In the genomic region with DNA sequence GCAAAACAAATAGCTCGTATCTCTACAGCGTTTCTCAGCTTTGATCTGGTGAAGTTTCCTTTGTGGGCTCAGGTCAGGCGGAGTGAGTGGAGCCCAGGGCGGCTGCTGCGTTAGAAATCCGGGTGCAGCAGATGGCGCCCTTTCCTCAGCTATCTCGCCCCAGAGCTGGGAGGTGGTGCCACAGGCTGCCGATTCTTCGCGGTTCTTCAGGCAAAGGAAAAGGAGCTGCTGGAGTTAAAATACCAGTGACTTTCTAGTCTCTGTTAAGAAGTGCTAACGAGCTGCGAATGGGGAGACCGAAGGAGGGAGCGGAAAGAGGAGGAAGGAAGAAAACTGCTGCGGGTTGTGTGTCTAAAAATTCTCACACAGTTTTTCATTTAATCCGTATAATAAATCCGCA, we compare ENCODE assay signal across 8 cellular contexts.
DNase-seq lines count a peak whose midpoint lies in the region; ATAC-seq, FAIRE-seq and TF ChIP-seq lines count a peak whose summit lies in the region.

No MANE protein-coding gene starts in this region.

- no peak overlapping the region for H3K4me3 ChIP-seq in AG04450 (ENCODE audit: low read depth, low read length)

- CTCF ChIA-PET in AG04450 (lab: Charles Lee), result interaction anchor here (0.6 to 2.9 kb wide), 44 partner anchors 10 to 1528 kb away, joined by 3 to 61 read pairs (median 4); partner anchors contain the start of genes CPE and TMEM192

- no peaks in the 10 kb centered on the region for H3K27me3 ChIP-seq in AG04450 (ENCODE audit: control insufficient read depth, insufficient read depth, low read length)

- no peaks in the 10 kb centered on the region for H3K9me3 ChIP-seq in AG04450 (ENCODE audit: control insufficient read depth, insufficient read depth, low read length)

- POLR2A ChIA-PET in AG04450 (lab: Yijun Ruan, JAX), result no interaction called here

- peak; percentile 86 for ATAC-seq in GM18873 (IDR thresholded peaks at IDR 0.05; ENCODE audit: low FRiP score, unreplicated experiment)
- peak; percentile 93 for ATAC-seq in HG03135 (IDR thresholded peaks at IDR 0.05; ENCODE audit: unreplicated experiment)

- no peak for FAIRE-seq in urothelium cell line (lab: Jason Lieb, UNC)

- DNase-seq in AG04450 (ENCODE audit: low read depth, low spot score) (no peak), RPMI7951 (ENCODE audit: low read depth) (peak; percentile 58), glomerular visceral epithelial cell (ENCODE audit: extremely low spot score) (peak; percentile 70), posterior cingulate gyrus (peak; percentile 46 to 93 (median 57)), urothelium cell line (ENCODE audit: low spot score) (peak; percentile 76)
- DNase-seq in activated T-helper 9 cell treated with anti-CD3 and anti-CD28 coated beads, Interleukin-2, amount 50 U/mL, for 16 hours (ENCODE audit: low read depth), result peak; percentile 34

- TF ChIP-seq CTCF in AG04450 (IDR thresholded peaks at IDR 0.05; ENCODE audit: low read depth, low read length), result peak; percentile 75

- H3K27ac ChIP-seq in AG04450 (ENCODE audit: low read depth, low read length), result no peak overlapping the region

- intact Hi-C loops in posterior cingulate gyrus (cut with DNase I), result no loop called here
